In genomic region chr1:156741613-156741983, GRCh38 we compare ENCODE assay signal across 8 cellular contexts. TPM values are rescaled to one million over a fixed set of nuclear protein-coding genes. Genes with fewer than 3 reads are reported as not detected.
DNase-seq lines count a peak whose midpoint lies in the region; ATAC-seq, FAIRE-seq and TF ChIP-seq lines count a peak whose summit lies in the region.

No MANE protein-coding gene starts in this region.

- H3K27ac Mint-ChIP-seq in mesothelial cell of epicardium, result peak overlapping the region; percentile 100

- H3K4me3 ChIP-seq in astrocyte of the spinal cord (ENCODE audit: low read depth, low read length), result peak overlapping the region; percentile 13

- H3K4me1 Mint-ChIP-seq in mesothelial cell of epicardium, result peaks cover 31% of the 10 kb centered on the region

- no peak for FAIRE-seq in GM12892 (lab: Jason Lieb, UNC)

- ATAC-seq in HG02840 (IDR thresholded peaks at IDR 0.05; ENCODE audit: low FRiP score, unreplicated experiment) (no peak), GM18498 (IDR thresholded peaks at IDR 0.05; ENCODE audit: unreplicated experiment) (no peak)

- DNase-seq in stimulated activated naive CD4-positive, alpha-beta T cell treated with Interleukin-2 at 50 U/mL for 16 hours (lab: John Stamatoyannopoulos, UW), result peak; percentile 28
- no peak for DNase-seq in stimulated activated naive CD4-positive, alpha-beta T cell (lab: John Stamatoyannopoulos, UW)
- DNase-seq in astrocyte of the spinal cord (ENCODE audit: low read depth, low spot score) (no peak), mesothelial cell of epicardium (ENCODE audit: low spot score in 2 of 2, unreplicated experiment in 2 of 2) (no peak), GM12892 (ENCODE audit: insufficient read length) (no peak)
- DNase-seq in activated CD8-positive, alpha-beta memory T cell treated with anti-CD3 and anti-CD28 coated beads, Interleukin-2, amount 50 U/mL, for 4 hours, result no peak

- TF ChIP-seq CTCF in astrocyte of the spinal cord (IDR thresholded peaks at IDR 0.05; ENCODE audit: low read depth, low read length), result no peak
- TF ChIP-seq CTCF in mesothelial cell of epicardium (IDR thresholded peaks at IDR 0.05; ENCODE audit: unreplicated experiment), result no peak

- H3K4me3 Mint-ChIP-seq in mesothelial cell of epicardium, result peak overlapping the region; percentile 97

- H3K36me3 Mint-ChIP-seq in mesothelial cell of epicardium, result peaks cover 22% of the 10 kb centered on the region

- H3K9me3 Mint-ChIP-seq in mesothelial cell of epicardium, result no peaks in the 10 kb centered on the region

- no peaks in the 10 kb centered on the region for H3K27me3 Mint-ChIP-seq in mesothelial cell of epicardium (ENCODE audit: low read depth)

- no peak for TF ChIP-seq POLR2A in GM12892 (IDR thresholded peaks at IDR 0.05; ENCODE audit: low read depth, low read length)

- in situ Hi-C loops in astrocyte of the spinal cord (cut with HindIII; ENCODE audit: low sequenced_read_pairs), result no loop called here

RNA-seq across cellular contexts. Expression of gene MRPL24, which starts 0.7 kb away (rescaled TPM):
- total RNA-seq in mesothelial cell of epicardium, result 35.5 to 40.5 TPM (median 38.4 TPM) in 3 replicates
- polyA plus RNA-seq in GM12892 (2012; ENCODE audit: missing spikeins), result 129 TPM

RNA-seq across cellular contexts. Expression of gene HDGF, which starts 9.9 kb away (rescaled TPM):
- 176 to 183 TPM (median 182 TPM) in 3 replicates for total RNA-seq in mesothelial cell of epicardium
- polyA plus RNA-seq in GM12892 (2012; ENCODE audit: missing spikeins), result 139 TPM

RNA-seq across cellular contexts. Expression of gene ISG20L2, which starts 13.0 kb away (rescaled TPM):
- 37.3 to 41.9 TPM (median 39.3 TPM) in 3 replicates for total RNA-seq in mesothelial cell of epicardium
- polyA plus RNA-seq in GM12892 (2012; ENCODE audit: missing spikeins), result 22.9 TPM

RNA-seq across cellular contexts. Expression of gene METTL25B, which starts 13.3 kb away (rescaled TPM):
- total RNA-seq in mesothelial cell of epicardium, result 36.9 to 39.2 TPM (median 39.0 TPM) in 3 replicates
- polyA plus RNA-seq in GM12892 (2012; ENCODE audit: missing spikeins), result 24.4 TPM

RNA-seq across cellular contexts. Expression of gene PRCC, which starts 25.7 kb away (rescaled TPM):
- 78.4 to 93.9 TPM (median 93.7 TPM) in 3 replicates for total RNA-seq in mesothelial cell of epicardium
- 65.4 TPM for polyA plus RNA-seq in GM12892 (2012; ENCODE audit: missing spikeins)
